In the genomic region with DNA sequence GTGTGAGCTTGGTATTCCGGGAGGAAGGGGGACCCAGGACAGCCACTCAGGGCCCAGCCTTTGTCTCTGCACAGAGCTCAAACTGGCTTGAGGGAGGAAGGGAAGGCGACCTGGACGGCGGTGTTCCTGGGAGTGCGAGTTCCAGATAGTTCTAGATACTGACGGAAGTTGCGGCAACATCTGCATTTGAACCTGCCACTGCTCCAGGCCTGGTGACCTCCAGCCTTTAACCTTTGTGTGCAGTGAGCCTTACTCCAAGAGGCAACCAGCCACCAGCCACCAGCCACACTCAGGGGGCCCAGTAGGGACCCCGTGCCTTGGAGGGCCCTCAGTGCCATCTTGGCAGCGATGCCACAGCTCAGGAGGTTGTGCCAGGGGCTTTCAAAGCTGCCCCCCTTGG, we compare ENCODE assay signal across 17 cellular contexts. TPM values are rescaled to one million over a fixed set of nuclear protein-coding genes. Genes with fewer than 3 reads are reported as not detected.
DNase-seq lines count a peak whose midpoint lies in the region; ATAC-seq, FAIRE-seq and TF ChIP-seq lines count a peak whose summit lies in the region.
"Had no signal": no experiment of that assay in that cellular context is flagged by ENCODE, and none has a peak within 500 bp of the region (broad histone marks: within the 10 kb centered on the region; RNA-seq: fewer than 3 reads in every experiment).

No MANE protein-coding gene starts in this region.

- no peaks in the 10 kb centered on the region for H3K27me3 ChIP-seq in CD4-positive, CD25-positive, alpha-beta regulatory T cell (ENCODE audit: control insufficient read depth, insufficient read depth, low read length)
- H3K27me3 ChIP-seq in IMR-90 (ENCODE audit: control insufficient read depth, insufficient read depth, low read length), result no peaks in the 10 kb centered on the region
- H3K27me3 ChIP-seq in H1 (replicated peaks in 1 of 4; ENCODE audit: control insufficient read depth in 3 of 4, extremely low read depth in 1 of 4, insufficient read depth in 3 of 4, low read length in 3 of 4), result no peaks in the 10 kb centered on the region
- H3K27me3 ChIP-seq in osteoblast (ENCODE audit: insufficient read depth, low read length), result peaks cover 4% of the 10 kb centered on the region
- H3K27me3 ChIP-seq: BE2C had no signal

- H3K79me2 ChIP-seq in H1 (ENCODE audit: control insufficient read depth in 1 of 2, insufficient read depth in 2 of 2, low read length in 2 of 2) (no peaks in the 10 kb centered on the region), osteoblast (ENCODE audit: insufficient read depth, low read length) (no peaks in the 10 kb centered on the region)

- dilution Hi-C loops in IMR-90 (cut with HindIII; ENCODE audit: low sequenced_read_pairs, unreplicated experiment), result no loop called here

- no peak overlapping the region for H2AK9ac ChIP-seq in IMR-90 (replicated peaks; ENCODE audit: low read depth, low read length, poor library complexity)

- ATAC-seq in CD4-positive, CD25-positive, alpha-beta regulatory T cell (ENCODE audit: low read depth in 2 of 2), result no peak
- ATAC-seq in IMR-90 (ENCODE audit: low read depth) (no peak), HG03342 (IDR thresholded peaks at IDR 0.05; ENCODE audit: unreplicated experiment) (no peak)
- ATAC-seq: SK-N-SH treated with all-trans-retinoic acid at 6 μM for 48 hours had no signal

- peak overlapping the region in 1 of 4 donors; percentile 80 for H3K4me3 Mint-ChIP-seq in CD4-positive, CD25-positive, alpha-beta regulatory T cell
- H3K4me3 Mint-ChIP-seq: HFFc6 had no signal

- H3K9me3 Mint-ChIP-seq in CD4-positive, CD25-positive, alpha-beta regulatory T cell, result no peaks in the 10 kb centered on the region
- H3K9me3 Mint-ChIP-seq: HFFc6 had no signal

- 93% methylated on average over 3 of the region's 9 CpGs; no CpG with 5 or more reads in 1 of the 2 experiments for WGBS in IMR-90 (ENCODE audit: extremely low coverage in 2 of 2, insufficient read length in 1 of 2), 2 experiments
- WGBS in H1 (ENCODE audit: extremely low coverage in 1 of 2, insufficient coverage in 1 of 2, insufficient read length in 1 of 2, insufficient replicate concordance in 2 of 2, low coverage in 1 of 2, low lambda C conversion rate in 2 of 2, missing lambda C conversion rate in 1 of 2), 2 experiments, result 85% methylated on average over 6 of the region's 9 CpGs; no CpG with 5 or more reads in 1 of the 2 experiments

- H3K4me1 ChIP-seq in CD4-positive, CD25-positive, alpha-beta regulatory T cell (ENCODE audit: control insufficient read depth, insufficient read depth, low read length, poor library complexity, severe bottlenecking), result peaks cover 39% of the 10 kb centered on the region
- H3K4me1 ChIP-seq in IMR-90 (ENCODE audit: control insufficient read depth, insufficient read depth, low read length) (peaks cover 7% of the 10 kb centered on the region), H1 (replicated peaks in 1 of 4; ENCODE audit: control insufficient read depth in 3 of 4, insufficient read depth in 4 of 4, low read length in 3 of 4) (peaks cover 0 to 15% (median 6%) of the 10 kb centered on the region in 4 experiments; a peak in 5 of 7 replicates), osteoblast (ENCODE audit: insufficient read depth, low read length) (no peaks in the 10 kb centered on the region)
- H3K4me1 ChIP-seq: BE2C had no signal

- no peaks in the 10 kb centered on the region for H3K36me3 Mint-ChIP-seq in CD4-positive, CD25-positive, alpha-beta regulatory T cell

- H3K79me1 ChIP-seq in IMR-90 (ENCODE audit: low read depth in 1 of 2, low read length in 2 of 2) (no peaks in the 10 kb centered on the region), H1 (ENCODE audit: low read depth, low read length) (no peaks in the 10 kb centered on the region)

- no peak overlapping the region for H2BK15ac ChIP-seq in IMR-90 (ENCODE audit: low read depth, low read length)
- H2BK15ac ChIP-seq in H1 (ENCODE audit: low read length), result no peak overlapping the region; the same call in 1 of the 2 replicates

- no peaks in the 10 kb centered on the region for H3K9me3 ChIP-seq in CD4-positive, CD25-positive, alpha-beta regulatory T cell (ENCODE audit: control insufficient read depth in 2 of 2, low read length in 2 of 2)
- H3K9me3 ChIP-seq in IMR-90 (ENCODE audit: control insufficient read depth, insufficient read depth, low read length), result no peaks in the 10 kb centered on the region
- no peaks in the 10 kb centered on the region for H3K9me3 ChIP-seq in H1 (ENCODE audit: insufficient read depth in 2 of 2, low read depth in 1 of 2, low read length in 1 of 2)
- H3K9me3 ChIP-seq in osteoblast (ENCODE audit: low read depth, low read length), result no peaks in the 10 kb centered on the region
- H3K9me3 ChIP-seq: BE2C had no signal

- no TSS peak for BruUV-seq in IMR-90 (replicated peaks; lab: Mats Ljungman, UMichigan)

- FAIRE-seq in H1 (lab: Jason Lieb, UNC), result no peak
- FAIRE-seq: RCC 7860 had no signal

- H3K9ac ChIP-seq in IMR-90 (ENCODE audit: low read depth, low read length) (no peak overlapping the region), H1 (replicated peaks in 1 of 4; ENCODE audit: extremely low read depth in 1 of 4, low read depth in 3 of 4, low read length in 3 of 4) (no peak overlapping the region; a peak in 1 of 7 replicates)

- TF ChIP-seq RAD21 in IMR-90 (IDR thresholded peaks at IDR 0.05; ENCODE audit: low read length), result no peak
- no peak for TF ChIP-seq RAD21 in H1 (IDR thresholded peaks at IDR 0.05 in 1 of 2, conservative IDR thresholded peaks at IDR 0.05 in 1 of 2; ENCODE audit: low read depth in 2 of 2, low read length in 2 of 2)

- no peak for DNase-seq in CD4-positive, CD25-positive, alpha-beta regulatory T cell
- DNase-seq in IMR-90, result no peak
- DNase-seq in H1 (ENCODE audit: low read depth in 1 of 2, low spot score in 2 of 2), result no peak
- peak; percentile 13 for DNase-seq in osteoblast (ENCODE audit: insufficient read length, low spot score, missing footprints)
- DNase-seq in AML-193 (lab: John Stamatoyannopoulos, UW), result no peak
- no peak for DNase-seq in NCI-H82 treated with DMSO at 0.1 percent for 48 hours (lab: John Stamatoyannopoulos, UW; ENCODE audit: unreplicated experiment)
- DNase-seq: BE2C, HFFc6, Karpas-422, MM.1S, NCI-H1092 treated with DMSO at 0.1 percent for 48 hours, NCI-H1694, NCI-H524, SHP77 treated with DMSO at 0.1 percent for 48 hours had no signal

- H2BK5ac ChIP-seq in IMR-90 (ENCODE audit: low read depth, low read length, poor library complexity, severe bottlenecking), result no peak overlapping the region
- no peak overlapping the region; the same call in 1 of the 2 replicates for H2BK5ac ChIP-seq in H1 (ENCODE audit: low read depth, low read length)

- peaks cover 4% of the 10 kb centered on the region; the same call in 1 of the 2 replicates for H3K23me2 ChIP-seq in H1 (ENCODE audit: low read depth, low read length)

- intact Hi-C loops in IMR-90 (cut with micrococcal nuclease), result no loop called here

- H3K4me2 ChIP-seq in IMR-90 (ENCODE audit: low read depth, low read length) (no peak overlapping the region), H1 (ENCODE audit: insufficient read depth in 1 of 2, low read depth in 2 of 2, low read length in 2 of 2) (no peak overlapping the region), osteoblast (ENCODE audit: insufficient read depth, low read length) (no peak overlapping the region)

- POLR2A ChIA-PET in IMR-90 (lab: Charles Lee; ENCODE audit: unreplicated experiment), result no interaction called here
- POLR2A ChIA-PET in H1 (lab: Charles Lee; ENCODE audit: partially characterized antibody), result interaction anchor here (0.6 to 2.3 kb wide), 8 partner anchors 9 to 97 kb away, joined by 3 to 14 read pairs (median 4); partner anchors contain the start of genes EEF2 and PIAS4

- TF ChIP-seq POLR2A in IMR-90 (IDR thresholded peaks at IDR 0.05; ENCODE audit: low read depth, low read length) (no peak), H1 (IDR thresholded peaks at IDR 0.05; ENCODE audit: control extremely low read depth in 1 of 2, low read depth in 2 of 2, low read length in 2 of 2) (no peak)

- H4K91ac ChIP-seq in IMR-90 (ENCODE audit: insufficient read depth, low read depth, low read length), result no peak overlapping the region
- H4K91ac ChIP-seq in H1 (replicated peaks; ENCODE audit: insufficient read length, low read length), result peak overlapping the region; percentile 72

- H4K20me1 ChIP-seq in IMR-90 (ENCODE audit: insufficient read depth, low read length), result no peaks in the 10 kb centered on the region
- no peaks in the 10 kb centered on the region for H4K20me1 ChIP-seq in H1 (replicated peaks in 1 of 2; ENCODE audit: control insufficient read depth in 1 of 2, insufficient read depth in 2 of 2, low read length in 2 of 2)
- H4K20me1 ChIP-seq in osteoblast (ENCODE audit: insufficient read depth, low read length), result no peaks in the 10 kb centered on the region

- H2AK5ac ChIP-seq in IMR-90 (ENCODE audit: low read depth, low read length) (peak overlapping the region; percentile 28; the same call in 1 of the 2 replicates), H1 (ENCODE audit: low read depth, low read length) (no peak overlapping the region)

- no peak overlapping the region for H3K4ac ChIP-seq in IMR-90 (ENCODE audit: low read depth, low read length)
- H3K4ac ChIP-seq in H1 (replicated peaks; ENCODE audit: insufficient read length, low read depth, low read length), result peak overlapping the region; percentile 14

- H3K27ac ChIP-seq in CD4-positive, CD25-positive, alpha-beta regulatory T cell (ENCODE audit: insufficient read depth, low read length, poor library complexity, severe bottlenecking), result peak overlapping the region; percentile 18
- H3K27ac ChIP-seq in IMR-90 (ENCODE audit: insufficient read depth, low read length), result no peak overlapping the region
- no peak overlapping the region for H3K27ac ChIP-seq in H1 (ENCODE audit: low read depth, low read length)
- H3K27ac ChIP-seq in osteoblast (ENCODE audit: low read depth, low read length), result no peak overlapping the region

- H2BK120ac ChIP-seq in IMR-90 (ENCODE audit: low read depth, low read length) (no peak overlapping the region), H1 (replicated peaks; ENCODE audit: low read depth, low read length) (no peak overlapping the region)

- in situ Hi-C loops in IMR-90 (cut with MboI; ENCODE audit: low sequenced_read_pairs), result no loop called here

- H3K14ac ChIP-seq in IMR-90 (replicated peaks; ENCODE audit: low read depth, low read length) (no peak overlapping the region), H1 (ENCODE audit: insufficient read length) (no peak overlapping the region)

- no peaks in the 10 kb centered on the region for H3K36me3 ChIP-seq in CD4-positive, CD25-positive, alpha-beta regulatory T cell (ENCODE audit: control insufficient read depth, insufficient read depth, low read length)
- H3K36me3 ChIP-seq in IMR-90 (ENCODE audit: control insufficient read depth, insufficient read depth, low read length) (no peaks in the 10 kb centered on the region), H1 (ENCODE audit: control insufficient read depth in 2 of 4, insufficient read depth in 4 of 4, low read length in 3 of 4) (no peaks in the 10 kb centered on the region), osteoblast (ENCODE audit: insufficient read depth, low read length) (no peaks in the 10 kb centered on the region)
- H3K36me3 ChIP-seq: BE2C had no signal

- H2BK20ac ChIP-seq in IMR-90 (ENCODE audit: low read depth, low read length) (no peak overlapping the region), H1 (ENCODE audit: low read length) (no peak overlapping the region)

- H4K5ac ChIP-seq in IMR-90 (ENCODE audit: low read depth, low read length) (no peak overlapping the region), H1 (ENCODE audit: insufficient read length, low read depth, low read length) (no peak overlapping the region)

- peak overlapping the region; percentile 50; the same call in 1 of the 2 replicates for H2BK12ac ChIP-seq in H1 (ENCODE audit: low read depth, low read length)

- peak overlapping the region; percentile 61 for H2AFZ ChIP-seq in IMR-90 (replicated peaks; ENCODE audit: low read length, poor library complexity)
- no peak overlapping the region for H2AFZ ChIP-seq in H1 (ENCODE audit: low read length)
- no peak overlapping the region for H2AFZ ChIP-seq in osteoblast (ENCODE audit: low read length)

- H3K4me3 ChIP-seq in CD4-positive, CD25-positive, alpha-beta regulatory T cell (ENCODE audit: low read depth, low read length), result no peak overlapping the region
- H3K4me3 ChIP-seq in IMR-90 (ENCODE audit: insufficient read depth, low read depth, low read length) (no peak overlapping the region), H1 (ENCODE audit: extremely low read depth in 1 of 4, insufficient read depth in 2 of 4, low read depth in 3 of 4, low read length in 4 of 4) (no peak overlapping the region), osteoblast (ENCODE audit: insufficient read depth, low read length) (no peak overlapping the region)

- no peaks in the 10 kb centered on the region; the same call in 1 of the 2 replicates for H3K9me1 ChIP-seq in IMR-90 (ENCODE audit: insufficient read depth, low read length)

- H3K27ac Mint-ChIP-seq in CD4-positive, CD25-positive, alpha-beta regulatory T cell, result peak overlapping the region in 2 of 3 donors; percentile 32 to 42
- H3K27ac Mint-ChIP-seq: HFFc6 had no signal

- CTCF ChIA-PET in IMR-90 (lab: Yijun Ruan, JAX), result no interaction called here
- CTCF ChIA-PET in H1 (lab: Charles Lee; ENCODE audit: partially characterized antibody), result interaction anchor here (0.7 to 1.1 kb wide), 2 partner anchors 35 to 40 kb away, joined by 3 read pairs; no protein-coding TSS in a partner anchor

- H3K23ac ChIP-seq in IMR-90 (ENCODE audit: low read depth, low read length) (no peak overlapping the region), H1 (ENCODE audit: insufficient read length) (no peak overlapping the region)

- no peak overlapping the region for H3K18ac ChIP-seq in IMR-90 (ENCODE audit: low read depth, low read length)
- H3K18ac ChIP-seq in H1 (ENCODE audit: extremely low read depth, low read length), result no peak overlapping the region

- no peaks in the 10 kb centered on the region for H3K27me3 Mint-ChIP-seq in CD4-positive, CD25-positive, alpha-beta regulatory T cell

- peaks cover 0 to 51% (median 2%) of the 10 kb centered on the region in 4 donors for H3K4me1 Mint-ChIP-seq in CD4-positive, CD25-positive, alpha-beta regulatory T cell

- H3K56ac ChIP-seq in IMR-90 (ENCODE audit: extremely low read depth, insufficient read depth, low read length) (no peak overlapping the region), H1 (replicated peaks; ENCODE audit: insufficient read length, low read depth, low read length) (no peak overlapping the region)

- TF ChIP-seq EP300 in H1 (IDR thresholded peaks at IDR 0.05; ENCODE audit: borderline replicate concordance in 1 of 2, low read depth in 2 of 2, low read length in 2 of 2), result no peak

- no peak overlapping the region for H4K8ac ChIP-seq in IMR-90 (ENCODE audit: low read depth in 2 of 2, low read length in 2 of 2)
- 0 out of 2 replicates have a peak overlapping the region, but pooled peaks have one; percentile 11 for H4K8ac ChIP-seq in H1 (ENCODE audit: extremely low read depth, insufficient read depth, low read length)

- TF ChIP-seq CTCF in IMR-90 (conservative IDR thresholded peaks at IDR 0.05; ENCODE audit: low read depth, low read length) (no peak), H1 (IDR thresholded peaks at IDR 0.05; ENCODE audit: control extremely low read depth in 1 of 3, insufficient read depth in 1 of 3, low read depth in 1 of 3, low read length in 3 of 3) (no peak), osteoblast (IDR thresholded peaks at IDR 0.05; ENCODE audit: extremely low read depth, low read depth, low read length) (no peak)

RNA-seq across cellular contexts. Expression of gene ZBTB7A, which starts 15.5 kb away (rescaled TPM):
- 50.5 TPM for total RNA-seq in CD4-positive, CD25-positive, alpha-beta regulatory T cell
- 10 to 100 TPM; 19.6 to 30.4 (median 23.7) TPM for polyA plus RNA-seq in CD4-positive, CD25-positive, alpha-beta regulatory T cell
- 3.2 and 4.2 TPM in 2 replicates for total RNA-seq in IMR-90 (2012; rRNA removed)
- 10.3 and 14.7 TPM in 2 replicates for polyA plus RNA-seq in IMR-90 (2012; rRNA removed)
- 6.9 and 17.2 TPM in 2 replicates for polyA plus RNA-seq in IMR-90 (2012; cell fraction: cytosol; rRNA removed)
- polyA plus RNA-seq in IMR-90 (2012; cell fraction: nucleus; rRNA removed; ENCODE audit: low replicate concordance), result 22.8 and 55.1 TPM in 2 replicates
- 16.6 and 17.8 TPM in 2 replicates for total RNA-seq in H1 (2021; fragmentation: NEBNext Ultra II Directional; extraction: Animal tissue kit (Norgen Biotek cat#: 25700))
- 5.6 and 9.1 TPM in 2 replicates for polyA plus RNA-seq in H1 (2011; rRNA removed)
- polyA plus RNA-seq in H1 (2011; cell fraction: cytosol; rRNA removed), result 5.6 TPM
- 19.7 TPM for polyA plus RNA-seq in H1 (2011; cell fraction: nucleus; rRNA removed)
- 5.4 to 9.5 TPM (median 8.5 TPM) in 4 replicates for polyA plus RNA-seq in H1 (2012, experiment 1 of 2)
- polyA plus RNA-seq in H1 (2012, experiment 2 of 2), result 4.5 TPM
- polyA plus RNA-seq in H1 (2013, experiment 1 of 2), result 17.9 TPM
- 15.8 TPM for polyA plus RNA-seq in H1 (2013, experiment 2 of 2)
- polyA minus RNA-seq in H1 (2011; rRNA and poly(A)+ RNA removed), result 3.1 and 3.5 TPM in 2 replicates
- polyA minus RNA-seq in H1 (2011; cell fraction: cytosol; rRNA and poly(A)+ RNA removed), result 9.5 TPM
- 14.4 TPM for polyA minus RNA-seq in H1 (2011; cell fraction: nucleus; rRNA and poly(A)+ RNA removed)
- 38.6 and 42.7 TPM in 2 replicates for total RNA-seq in osteoblast

RNA-seq across cellular contexts. Expression of gene MAP2K2, which starts 41.8 kb away (rescaled TPM):
- total RNA-seq in CD4-positive, CD25-positive, alpha-beta regulatory T cell, result 98.2 TPM
- 10 to 100 TPM; 38.5 to 70.2 (median 56.6) TPM for polyA plus RNA-seq in CD4-positive, CD25-positive, alpha-beta regulatory T cell
- total RNA-seq in IMR-90 (2012; rRNA removed) (107 and 115 TPM in 2 replicates), osteoblast (221 and 233 TPM in 2 replicates)
- polyA plus RNA-seq in IMR-90 (2012; rRNA removed) (151 and 196 TPM in 2 replicates), H1 (2011; rRNA removed) (111 and 194 TPM in 2 replicates)
- polyA plus RNA-seq in IMR-90 (2012; cell fraction: cytosol; rRNA removed), result 175 and 201 TPM in 2 replicates
- 144 and 291 TPM in 2 replicates for polyA plus RNA-seq in IMR-90 (2012; cell fraction: nucleus; rRNA removed; ENCODE audit: low replicate concordance)
- total RNA-seq in H1 (2021; fragmentation: NEBNext Ultra II Directional; extraction: Animal tissue kit (Norgen Biotek cat#: 25700)), result 161 and 162 TPM in 2 replicates
- polyA plus RNA-seq in H1 (2011; cell fraction: cytosol; rRNA removed), result 126 TPM
- polyA plus RNA-seq in H1 (2011; cell fraction: nucleus; rRNA removed), result 193 TPM
- 112 to 185 TPM (median 178 TPM) in 4 replicates for polyA plus RNA-seq in H1 (2012, experiment 1 of 2)
- polyA plus RNA-seq in H1 (2012, experiment 2 of 2), result 196 TPM
- 112 TPM for polyA plus RNA-seq in H1 (2013, experiment 1 of 2)
- polyA plus RNA-seq in H1 (2013, experiment 2 of 2), result 109 TPM
- polyA minus RNA-seq in H1 (2011; rRNA and poly(A)+ RNA removed), result 37.2 and 48.1 TPM in 2 replicates
- polyA minus RNA-seq in H1 (2011; cell fraction: cytosol; rRNA and poly(A)+ RNA removed), result 84.9 TPM
- 58.1 TPM for polyA minus RNA-seq in H1 (2011; cell fraction: nucleus; rRNA and poly(A)+ RNA removed)
